ENCODE assay signal across 8 cellular contexts in genomic region chr4:48268956-48269860, GRCh38. TPM values are rescaled to one million over a fixed set of nuclear protein-coding genes. Genes with fewer than 3 reads are reported as not detected.
A peak's percentile ranks its signal among the peaks of the same experiment; 100 is the strongest.
DNase-seq lines count a peak whose midpoint lies in the region; ATAC-seq and TF ChIP-seq lines count a peak whose summit lies in the region.

Gene TEC (minus strand): TSS chr4:48269838. CDS start chr4:48228614, 41,224 bp downstream.

- WGBS in adrenal gland, 4 donors: 1 to 3% (median 2%) methylated on average over 25 to 63 of the region's 63 CpGs

- ATAC-seq in GM19035 (IDR thresholded peaks at IDR 0.05; ENCODE audit: unreplicated experiment) (peak; percentile 39), HG03196 (IDR thresholded peaks at IDR 0.05; ENCODE audit: unreplicated experiment) (peak; percentile 46)

- H3K4me1 ChIP-seq in Peyer's patch: peaks cover 0 to 4% (median 0%) of the 10 kb centered on the region in 4 donors
- H3K4me1 ChIP-seq in adrenal gland (replicated peaks in 1 of 2): peaks cover 5 to 8% of the 10 kb centered on the region in 2 donors
- no peaks in the 10 kb centered on the region for H3K4me1 ChIP-seq in skeletal muscle satellite cell (ENCODE audit: control insufficient read depth, insufficient read depth, low read length)

- H3K4me3 ChIP-seq in Peyer's patch: peak within 1 kb of the TSS; percentile 78 to 97 (median 90)
- peak within 1 kb of the TSS in 3 of 4 donors; percentile 73 to 92 (median 83) for H3K4me3 ChIP-seq in adrenal gland
- peak within 1 kb of the TSS; percentile 81 for H3K4me3 ChIP-seq in skeletal muscle satellite cell (ENCODE audit: low read length)

- peak within 1 kb of the TSS; percentile 75 for H3K9ac ChIP-seq in skeletal muscle satellite cell (ENCODE audit: low read depth, low read length)

- DNase-seq in CD1c-positive myeloid dendritic cell (ENCODE audit: extremely low spot score): peak; percentile 65
- DNase-seq in Peyer's patch: peak; percentile 56 to 77 (median 58)
- DNase-seq in adrenal gland: peak; percentile 58 to 82 (median 74)
- peak; percentile 38 for DNase-seq in iPS DF 19.7 (ENCODE audit: low read depth, low spot score)
- DNase-seq in NCI-H2107 (lab: John Stamatoyannopoulos, UW): no peak

- TF ChIP-seq CTCF in Peyer's patch (IDR thresholded peaks at IDR 0.05) (peak in 2 of 6 experiments; percentile 9 to 21), adrenal gland (IDR thresholded peaks at IDR 0.05) (no peak)

- H3K36me3 ChIP-seq in Peyer's patch (no peaks in the 10 kb centered on the region), adrenal gland (replicated peaks in 1 of 2) (no peaks in the 10 kb centered on the region), skeletal muscle satellite cell (ENCODE audit: insufficient read depth, low read length) (no peaks in the 10 kb centered on the region)

- H3K27ac ChIP-seq in Peyer's patch: peak within 1 kb of the TSS; percentile 91 to 99 (median 96)
- peak within 1 kb of the TSS; percentile 85 to 96 (median 91) for H3K27ac ChIP-seq in adrenal gland

- H3K4me2 ChIP-seq in skeletal muscle satellite cell (ENCODE audit: low read length): peak within 1 kb of the TSS; percentile 96

- H3K9me3 ChIP-seq in Peyer's patch (no peaks in the 10 kb centered on the region), adrenal gland (replicated peaks in 1 of 3) (no peaks in the 10 kb centered on the region), skeletal muscle satellite cell (replicated peaks; ENCODE audit: low read length) (no peaks in the 10 kb centered on the region)

- intact Hi-C loops in adrenal gland (cut with DNase I): no loop called here

- no peaks in the 10 kb centered on the region for H3K27me3 ChIP-seq in Peyer's patch
- no peaks in the 10 kb centered on the region for H3K27me3 ChIP-seq in adrenal gland
- no peaks in the 10 kb centered on the region for H3K27me3 ChIP-seq in skeletal muscle satellite cell (ENCODE audit: control insufficient read depth, insufficient read depth, low read length)

- TF ChIP-seq POLR2A in Peyer's patch (IDR thresholded peaks at IDR 0.05) (peak; percentile 88 to 94), adrenal gland (IDR thresholded peaks at IDR 0.05) (peak; percentile 55 to 83)

RNA-seq across cellular contexts. Expression of gene TEC, which starts in this region (rescaled TPM):
- total RNA-seq in Peyer's patch (10 to 100 TPM in 2 of 4 donors, 1 to 10 TPM in 2; 5.3 to 13.0 (median 10.2) TPM), adrenal gland (1 to 10 TPM; 2.2 to 8.0 (median 5.1) TPM)
- polyA plus RNA-seq in adrenal gland: 1 to 10 TPM; 1.7 to 4.7 (median 3.2) TPM
- total RNA-seq in skeletal muscle satellite cell (2012; rRNA removed): 0.44 and 1.5 TPM in 2 replicates
